In the genomic region with DNA sequence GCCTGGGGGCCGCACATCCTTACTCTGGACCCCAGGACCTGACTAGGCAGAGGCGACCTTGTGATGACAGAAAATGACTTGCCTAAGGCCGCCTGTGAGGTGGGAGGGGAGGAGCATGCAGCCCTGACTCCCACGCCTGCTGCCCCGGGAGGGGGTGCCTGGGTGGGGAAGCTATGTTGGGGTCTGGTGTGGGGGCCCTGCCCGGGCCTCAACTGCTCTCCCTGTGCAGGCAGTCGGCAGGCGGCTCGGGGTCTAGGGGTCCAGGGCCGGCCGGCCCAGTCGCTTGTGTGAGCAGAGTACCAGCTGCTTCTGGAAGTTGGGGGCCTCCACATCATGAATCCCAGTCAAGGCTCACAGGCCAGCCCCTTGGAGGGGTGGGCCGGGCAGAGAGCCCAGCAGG, we compare ENCODE assay signal across 34 cellular contexts.
"Had no signal": no experiment of that assay in that cellular context is flagged by ENCODE, and none has a peak within 500 bp of the region (broad histone marks: within the 10 kb centered on the region; RNA-seq: fewer than 3 reads in every experiment).

No MANE protein-coding gene starts in this region.

- H3K4me3 ChIP-seq: ascending aorta, coronary artery, dorsolateral prefrontal cortex, esophagus muscularis mucosa, gastrocnemius medialis, heart left ventricle had no signal

- H3K4me1 ChIP-seq: ascending aorta, foreskin keratinocyte, gastrocnemius medialis had no signal

- H3K9me3 Mint-ChIP-seq: activated B cell treated with CpG ODN at 0.5 μM for 24 hours; activated naive CD4-positive, alpha-beta T cell treated with anti-CD3 and anti-CD28 coated beads, Interleukin-2, amount 10 ng/mL, durations not matched to agents 7 days and 5 days; activated naive CD4-positive, alpha-beta T cell treated with anti-CD3 and anti-CD28 coated beads, Interleukin-2, amount 50 U/mL, for 72 hours; activated naive CD8-positive, alpha-beta T cell treated with anti-CD3 and anti-CD28 coated beads, Interleukin-2, amount 10 ng/mL, durations not matched to agents 7 days and 5 days; activated T-cell treated with anti-CD3 and anti-CD28 coated beads, Interleukin-2, amount 50 U/mL, for 24 hours; activated T-cell treated with anti-CD3 and anti-CD28 coated beads, Interleukin-2, amount 50 U/mL, for 72 hours; central memory CD8-positive, alpha-beta T cell; dendritic cell treated with granulocyte-macrophage colony-stimulating factor and Interleukin-4, amounts not matched to agents 40 ng/mL and 50 ng/mL, for 4 days; effector memory CD8-positive, alpha-beta T cell; T-helper 2 cell treated with Interferon-gamma antibody and Interleukin-4, amounts not matched to agents 5 μg/mL and 100 μg/mL, for 36 hours had no signal

- H3K9me3 ChIP-seq: ascending aorta, esophagus muscularis mucosa, gastrocnemius medialis, heart left ventricle had no signal

- DNase-seq: activated B cell treated with CpG ODN at 0.5 μM for 24 hours; activated CD4-positive, alpha-beta T cell treated with anti-CD3 and anti-CD28 coated beads for 48 hours; activated CD4-positive, alpha-beta T cell treated with anti-CD3 and anti-CD28 coated beads, Interleukin-2, amount 50 U/mL, for 1 hour; activated CD4-positive, alpha-beta T cell treated with anti-CD3 and anti-CD28 coated beads, Interleukin-2, amount 50 U/mL, for 48 hours; activated CD8-positive, alpha-beta memory T cell treated with anti-CD3 and anti-CD28 coated beads, Interleukin-2, amount 50 U/mL, for 48 hours; activated gamma-delta T cell; activated naive CD4-positive, alpha-beta T cell; activated naive CD4-positive, alpha-beta T cell treated with anti-CD3 and anti-CD28 coated beads, Interleukin-2, amount 10 ng/mL, durations not matched to agents 7 days and 5 days; activated T-cell treated with anti-CD3 and anti-CD28 coated beads for 4 hours; activated T-cell treated with anti-CD3 and anti-CD28 coated beads, Interleukin-2, amount 50 U/mL, for 24 hours; activated T-cell treated with anti-CD3 and anti-CD28 coated beads, Interleukin-2, amount 50 U/mL, for 72 hours; brain microvascular endothelial cell; dorsolateral prefrontal cortex; effector CD4-positive, alpha-beta T cell; effector memory CD8-positive, alpha-beta T cell; erythroblast; foreskin keratinocyte; gastrocnemius medialis; glutamatergic neuron; heart left ventricle; T-helper 1 cell; T-helper 17 cell; T1000; WERI-Rb-1 had no signal

- H3K27me3 ChIP-seq: ascending aorta, brain microvascular endothelial cell, dorsolateral prefrontal cortex, gastrocnemius medialis, heart left ventricle had no signal

- ATAC-seq: activated CD4-positive, CD25-positive, alpha-beta regulatory T cell treated with anti-CD3 and anti-CD28 coated beads, Interleukin-2, amount 50 U/mL, for 24 hours; activated naive CD4-positive, alpha-beta T cell treated with anti-CD3 and anti-CD28 coated beads, Interleukin-2, amount 50 U/mL, for 72 hours; activated T-cell treated with anti-CD3 and anti-CD28 coated beads, Interleukin-2, amount 50 U/mL, for 72 hours; effector memory CD8-positive, alpha-beta T cell; foreskin keratinocyte; gastrocnemius medialis; heart left ventricle; T-helper 17 cell had no signal

- H3K27ac ChIP-seq: ascending aorta, brain microvascular endothelial cell, coronary artery, esophagus muscularis mucosa, foreskin keratinocyte, gastrocnemius medialis, heart left ventricle, WERI-Rb-1 had no signal

- H3K27ac Mint-ChIP-seq: activated B cell treated with CpG ODN at 0.5 μM for 24 hours; activated naive CD4-positive, alpha-beta T cell treated with anti-CD3 and anti-CD28 coated beads, Interleukin-2, amount 10 ng/mL, durations not matched to agents 7 days and 5 days; activated T-cell treated with anti-CD3 and anti-CD28 coated beads, Interleukin-2, amount 50 U/mL, for 24 hours; activated T-cell treated with anti-CD3 and anti-CD28 coated beads, Interleukin-2, amount 50 U/mL, for 72 hours; dendritic cell treated with granulocyte-macrophage colony-stimulating factor and Interleukin-4, amounts not matched to agents 40 ng/mL and 50 ng/mL, for 4 days; effector memory CD8-positive, alpha-beta T cell; T-helper 17 cell; T-helper 2 cell treated with Interferon-gamma antibody and Interleukin-4, amounts not matched to agents 5 μg/mL and 100 μg/mL, for 36 hours had no signal

- H3K4me3 Mint-ChIP-seq: activated B cell treated with CpG ODN at 0.5 μM for 24 hours; activated naive CD4-positive, alpha-beta T cell treated with anti-CD3 and anti-CD28 coated beads, Interleukin-2, amount 10 ng/mL, durations not matched to agents 7 days and 5 days; activated naive CD8-positive, alpha-beta T cell treated with anti-CD3 and anti-CD28 coated beads, Interleukin-2, amount 10 ng/mL, durations not matched to agents 7 days and 5 days; activated T-cell treated with anti-CD3 and anti-CD28 coated beads, Interleukin-2, amount 50 U/mL, for 24 hours; activated T-cell treated with anti-CD3 and anti-CD28 coated beads, Interleukin-2, amount 50 U/mL, for 72 hours; central memory CD8-positive, alpha-beta T cell; dendritic cell treated with granulocyte-macrophage colony-stimulating factor and Interleukin-4, amounts not matched to agents 40 ng/mL and 50 ng/mL, for 4 days; T-helper 2 cell treated with Interferon-gamma antibody and Interleukin-4, amounts not matched to agents 5 μg/mL and 100 μg/mL, for 36 hours had no signal

- FAIRE-seq: bronchial epithelial cell had no signal

- H3K27me3 Mint-ChIP-seq: activated B cell treated with CpG ODN at 0.5 μM for 24 hours; activated T-cell treated with anti-CD3 and anti-CD28 coated beads, Interleukin-2, amount 50 U/mL, for 24 hours; central memory CD8-positive, alpha-beta T cell; effector memory CD8-positive, alpha-beta T cell; T-helper 17 cell had no signal
